ENCODE assay signal across 1 cellular context in the genomic region with DNA sequence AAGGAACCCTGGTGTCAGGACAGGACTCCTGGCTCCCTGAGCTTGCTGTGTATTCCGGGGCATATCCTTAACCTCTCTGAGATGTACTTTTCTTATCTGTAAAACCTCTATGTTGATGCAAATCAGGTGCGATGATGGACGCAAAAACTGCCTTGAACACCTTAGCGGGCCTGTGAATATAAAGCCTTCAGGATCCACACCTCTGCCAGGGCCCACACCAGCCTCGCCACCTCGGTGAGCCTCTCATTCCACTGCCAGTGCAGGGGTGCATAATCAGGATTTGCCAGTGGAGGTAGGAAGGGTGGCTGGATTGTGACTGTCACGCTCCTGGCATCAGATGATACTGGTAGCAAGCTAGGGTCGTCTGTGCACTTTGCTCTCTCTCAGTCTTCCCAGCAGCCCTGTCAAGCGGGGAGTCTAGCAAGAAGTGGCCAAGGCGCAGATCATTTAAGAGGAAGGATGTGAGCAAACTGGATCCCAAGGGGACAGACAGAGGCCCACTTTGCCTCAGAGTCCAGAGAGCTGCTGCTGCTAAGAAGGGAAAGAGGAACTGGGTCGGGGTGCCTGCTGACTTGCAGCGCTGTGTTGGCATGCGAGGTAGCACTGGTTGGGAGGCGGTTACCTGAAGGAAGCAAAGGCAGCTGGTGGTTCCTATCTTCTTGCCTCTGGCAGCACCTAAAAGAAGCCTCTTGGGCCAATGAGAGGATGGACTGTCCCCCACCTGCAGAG.
TF ChIP-seq lines count a peak whose summit lies in the region.

No MANE protein-coding gene starts in this region.

TF ChIP-seq in K562, 482 proteins besides CTCF, POLR2A, EP300 and RAD21 (continued from another document):
- TF ChIP-seq RREB1 (CRISPR knock-in tag; IDR thresholded peaks at IDR 0.05) = no peak
- TF ChIP-seq TSC22D4 (tag; IDR thresholded peaks at IDR 0.05) = no peak
- peak; percentile 57 for TF ChIP-seq ZFP36 (IDR thresholded peaks at IDR 0.05; ENCODE audit: low read depth, low read length, partially characterized antibody)
- TF ChIP-seq SPI1 (IDR thresholded peaks at IDR 0.05; ENCODE audit: borderline replicate concordance, low read depth, low read length) = peak; percentile 72; the same call in 1 of the 2 replicates
- no peak for TF ChIP-seq TCFL5 (CRISPR knock-in tag; conservative IDR thresholded peaks at IDR 0.05)
- TF ChIP-seq NR2C1 (IDR thresholded peaks at IDR 0.05) = no peak
- TF ChIP-seq NR2C1 (tag; IDR thresholded peaks at IDR 0.05) = no peak
- TF ChIP-seq CREB5 (CRISPR knock-in tag; IDR thresholded peaks at IDR 0.05) = no peak
- TF ChIP-seq HBP1 (CRISPR knock-in tag; IDR thresholded peaks at IDR 0.05) = no peak
TF ChIP-seq in K562: peak in this region for 2.
